Comparison of ENCODE assay signal across 1 cellular context in genomic region chr4:78297075-78297815, GRCh38.
TF ChIP-seq lines count a peak whose summit lies in the region.

No MANE protein-coding gene starts in this region.

TF ChIP-seq in GM12878, 131 proteins besides CTCF, POLR2A, EP300 and RAD21 (continued from another document):
- TF ChIP-seq ATF2 (IDR thresholded peaks at IDR 0.05; ENCODE audit: low read length) (no peak), NBN (IDR thresholded peaks at IDR 0.05) (peak; percentile 35; the same call in 1 of the 2 replicates), SPI1 (IDR thresholded peaks at IDR 0.05; ENCODE audit: borderline replicate concordance, insufficient read depth, low read depth, low read length) (peak; percentile 83), RELB (IDR thresholded peaks at IDR 0.05; ENCODE audit: low read depth) (peak; percentile 68), DPF2 (IDR thresholded peaks at IDR 0.05) (peak; percentile 87), NFYA (IDR thresholded peaks at IDR 0.05; ENCODE audit: borderline replicate concordance, low read depth, low read length) (no peak), IKZF1 (conservative IDR thresholded peaks at IDR 0.05) (peak; percentile 87), MTA2 (IDR thresholded peaks at IDR 0.05; ENCODE audit: low read depth) (peak; percentile 64), POU2F2 (IDR thresholded peaks at IDR 0.05; ENCODE audit: borderline replicate concordance, low read depth, low read length) (0 out of 3 replicates have a peak, but pooled peaks have one; percentile 15), JUNB (IDR thresholded peaks at IDR 0.05) (peak; percentile 46; the same call in 1 of the 2 replicates), GATAD2B (conservative IDR thresholded peaks at IDR 0.05; ENCODE audit: low read depth) (0 out of 2 replicates have a peak, but pooled peaks have one; percentile 52), MEF2B (IDR thresholded peaks at IDR 0.05; ENCODE audit: partially characterized antibody, poor library complexity, severe bottlenecking) (peak; percentile 33)
